Comparison of ENCODE assay signal across 34 cellular contexts in the genomic region with DNA sequence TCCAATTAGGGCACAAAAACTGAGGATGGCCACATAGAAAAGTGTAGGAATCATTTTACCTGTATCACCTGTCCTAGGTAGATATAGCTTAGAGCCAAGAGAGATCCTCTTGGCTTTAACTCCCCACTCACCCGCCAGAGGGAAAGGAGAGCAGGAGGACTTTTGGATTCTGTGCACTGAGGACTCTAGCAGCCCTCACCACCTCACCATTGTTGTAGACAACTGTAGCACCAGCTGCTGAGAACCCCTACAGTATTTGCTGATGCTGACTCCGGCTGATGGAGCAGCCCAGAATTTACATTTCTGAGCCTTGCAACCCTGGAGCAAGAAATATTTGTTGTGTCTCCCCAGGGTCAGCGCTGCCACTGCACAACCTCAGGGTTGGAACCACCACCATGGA.
"Had no signal": no experiment of that assay in that cellular context is flagged by ENCODE, and none has a peak within 500 bp of the region (broad histone marks: within the 10 kb centered on the region; RNA-seq: fewer than 3 reads in every experiment).

No MANE protein-coding gene starts in this region.

- H3K9me3 ChIP-seq: adrenal gland, body of pancreas, breast epithelium had no signal

- H3K27me3 Mint-ChIP-seq: activated CD4-positive, alpha-beta memory T cell treated with anti-CD3 and anti-CD28 coated beads, Interleukin-2, amount 10 ng/mL, durations not matched to agents 7 days and 5 days; activated CD4-positive, alpha-beta T cell treated with anti-CD3 and anti-CD28 coated beads for 36 hours; activated CD4-positive, alpha-beta T cell treated with anti-CD3 and anti-CD28 coated beads, Interleukin-2, amount 10 ng/mL, durations not matched to agents 7 days and 5 days; activated CD8-positive, alpha-beta memory T cell treated with anti-CD3 and anti-CD28 coated beads, Interleukin-2, amount 10 ng/mL, durations not matched to agents 7 days and 5 days; activated naive CD4-positive, alpha-beta T cell treated with anti-CD3 and anti-CD28 coated beads, Interleukin-2, amount 10 ng/mL, durations not matched to agents 7 days and 5 days; activated naive CD4-positive, alpha-beta T cell treated with anti-CD3 and anti-CD28 coated beads, Interleukin-2, amount 50 U/mL, for 24 hours; activated naive CD8-positive, alpha-beta T cell; activated naive CD8-positive, alpha-beta T cell treated with anti-CD3 and anti-CD28 coated beads, Interleukin-2, amount 10 ng/mL, durations not matched to agents 7 days and 5 days; activated T-cell treated with anti-CD3 and anti-CD28 coated beads, Interleukin-2, amount 50 U/mL, for 24 hours had no signal

- H3K9me3 Mint-ChIP-seq: activated naive CD4-positive, alpha-beta T cell treated with anti-CD3 and anti-CD28 coated beads, Interleukin-2, amount 50 U/mL, for 24 hours had no signal

- H3K4me1 Mint-ChIP-seq: activated CD4-positive, alpha-beta memory T cell treated with anti-CD3 and anti-CD28 coated beads, Interleukin-2, amount 10 ng/mL, durations not matched to agents 7 days and 5 days; activated CD4-positive, alpha-beta T cell treated with anti-CD3 and anti-CD28 coated beads for 36 hours; activated CD4-positive, alpha-beta T cell treated with anti-CD3 and anti-CD28 coated beads, Interleukin-2, amount 10 ng/mL, durations not matched to agents 7 days and 5 days; activated CD8-positive, alpha-beta memory T cell treated with anti-CD3 and anti-CD28 coated beads, Interleukin-2, amount 10 ng/mL, durations not matched to agents 7 days and 5 days; activated naive CD4-positive, alpha-beta T cell treated with anti-CD3 and anti-CD28 coated beads, Interleukin-2, amount 10 ng/mL, durations not matched to agents 7 days and 5 days; activated naive CD4-positive, alpha-beta T cell treated with anti-CD3 and anti-CD28 coated beads, Interleukin-2, amount 50 U/mL, for 24 hours; activated naive CD8-positive, alpha-beta T cell treated with anti-CD3 and anti-CD28 coated beads, Interleukin-2, amount 10 ng/mL, durations not matched to agents 7 days and 5 days had no signal

- H3K27me3 ChIP-seq: adrenal gland, body of pancreas, brain microvascular endothelial cell, breast epithelium had no signal

- H3K4me1 ChIP-seq: adrenal gland, body of pancreas, breast epithelium had no signal

- H3K27ac ChIP-seq: adrenal gland, body of pancreas, brain microvascular endothelial cell, breast epithelium, VCaP had no signal

- ATAC-seq: activated CD4-positive, alpha-beta T cell treated with anti-CD3 and anti-CD28 coated beads for 36 hours; activated CD4-positive, CD25-positive, alpha-beta regulatory T cell treated with anti-CD3 and anti-CD28 coated beads, Interleukin-2, amount 50 U/mL, for 24 hours; activated CD8-positive, alpha-beta memory T cell treated with anti-CD3 and anti-CD28 coated beads, Interleukin-2, amount 10 ng/mL, durations not matched to agents 7 days and 5 days; activated CD8-positive, alpha-beta T cell treated with anti-CD3 and anti-CD28 coated beads, Interleukin-2, amount 10 ng/mL, durations not matched to agents 7 days and 5 days; body of pancreas had no signal

- H3K27ac Mint-ChIP-seq: activated CD4-positive, alpha-beta memory T cell treated with anti-CD3 and anti-CD28 coated beads, Interleukin-2, amount 10 ng/mL, durations not matched to agents 7 days and 5 days; activated CD4-positive, alpha-beta T cell treated with anti-CD3 and anti-CD28 coated beads for 36 hours; activated CD4-positive, alpha-beta T cell treated with anti-CD3 and anti-CD28 coated beads, Interleukin-2, amount 10 ng/mL, durations not matched to agents 7 days and 5 days; activated CD8-positive, alpha-beta memory T cell treated with anti-CD3 and anti-CD28 coated beads, Interleukin-2, amount 10 ng/mL, durations not matched to agents 7 days and 5 days; activated CD8-positive, alpha-beta T cell treated with anti-CD3 and anti-CD28 coated beads, Interleukin-2, amount 10 ng/mL, durations not matched to agents 7 days and 5 days; activated naive CD4-positive, alpha-beta T cell treated with anti-CD3 and anti-CD28 coated beads, Interleukin-2, amount 10 ng/mL, durations not matched to agents 7 days and 5 days; activated naive CD4-positive, alpha-beta T cell treated with anti-CD3 and anti-CD28 coated beads, Interleukin-2, amount 50 U/mL, for 24 hours; activated naive CD8-positive, alpha-beta T cell; activated naive CD8-positive, alpha-beta T cell treated with anti-CD3 and anti-CD28 coated beads, Interleukin-2, amount 10 ng/mL, durations not matched to agents 7 days and 5 days; activated T-cell treated with anti-CD3 and anti-CD28 coated beads, Interleukin-2, amount 50 U/mL, for 24 hours; activated T-helper 2 cell treated with anti-CD3 and anti-CD28 coated beads, Interferon-gamma antibody, Interleukin-2, Interleukin-4, amounts not matched to agents 10 μg/mL and 5 μg/mL and 100 μg/mL, durations not matched to agents 14 hours and 24 hours and 36 hours; T-helper 1 cell treated with Interleukin-12 subunit alpha and Interleukin-12 subunit beta and Interleukin-4 antibody, amounts not matched to agents 30 μg/mL and 1 μg/mL, for 36 hours; T-helper 2 cell treated with Interferon-gamma antibody and Interleukin-4, amounts not matched to agents 5 μg/mL and 100 μg/mL, for 36 hours had no signal

- H3K36me3 ChIP-seq: adrenal gland, brain microvascular endothelial cell, breast epithelium had no signal

- DNase-seq: activated CD4-positive, alpha-beta memory T cell treated with anti-CD3 and anti-CD28 coated beads, Interleukin-2, amount 10 ng/mL, durations not matched to agents 7 days and 5 days; activated CD4-positive, alpha-beta T cell treated with anti-CD3 and anti-CD28 coated beads for 1 hour; activated CD4-positive, alpha-beta T cell treated with anti-CD3 and anti-CD28 coated beads for 36 hours; activated CD4-positive, alpha-beta T cell treated with anti-CD3 and anti-CD28 coated beads for 48 hours; activated CD4-positive, alpha-beta T cell treated with anti-CD3 and anti-CD28 coated beads, Interleukin-2, amount 10 ng/mL, durations not matched to agents 7 days and 5 days; activated CD4-positive, alpha-beta T cell treated with anti-CD3 and anti-CD28 coated beads, Interleukin-2, amount 50 U/mL, for 48 hours; activated CD4-positive, CD25-positive, alpha-beta regulatory T cell; activated CD8-positive, alpha-beta memory T cell treated with anti-CD3 and anti-CD28 coated beads for 24 hours; activated CD8-positive, alpha-beta memory T cell treated with anti-CD3 and anti-CD28 coated beads, Interleukin-2, amount 10 ng/mL, durations not matched to agents 7 days and 5 days; activated CD8-positive, alpha-beta memory T cell treated with anti-CD3 and anti-CD28 coated beads, Interleukin-2, amount 50 U/mL, for 48 hours; activated CD8-positive, alpha-beta T cell treated with anti-CD3 and anti-CD28 coated beads, Interleukin-2, amount 10 ng/mL, durations not matched to agents 7 days and 5 days; activated effector memory CD4-positive, alpha-beta T cell treated with Interleukin-2 at 50 U/mL for 16 hours; activated gamma-delta T cell; activated naive CD4-positive, alpha-beta T cell treated with anti-CD3 and anti-CD28 coated beads, Interleukin-2, amount 10 ng/mL, durations not matched to agents 7 days and 5 days; activated naive CD4-positive, alpha-beta T cell treated with Interleukin-2 at 50 U/mL for 16 hours; activated naive CD8-positive, alpha-beta T cell treated with anti-CD3 and anti-CD28 coated beads, Interleukin-2, amount 10 ng/mL, durations not matched to agents 7 days and 5 days; activated T-cell treated with anti-CD3 and anti-CD28 coated beads, Interleukin-2, amount 50 U/mL, for 24 hours; activated T-cell treated with anti-CD3 and anti-CD28 coated beads, Interleukin-2, amount 50 U/mL, for 48 hours; adrenal gland; amniotic stem cell; aorta; body of pancreas; brain microvascular endothelial cell; central memory CD4-positive, alpha-beta T cell; T-helper 2 cell; T-helper 9 cell had no signal

- H3K36me3 Mint-ChIP-seq: activated CD8-positive, alpha-beta memory T cell treated with anti-CD3 and anti-CD28 coated beads, Interleukin-2, amount 10 ng/mL, durations not matched to agents 7 days and 5 days; activated naive CD4-positive, alpha-beta T cell treated with anti-CD3 and anti-CD28 coated beads, Interleukin-2, amount 10 ng/mL, durations not matched to agents 7 days and 5 days; activated naive CD4-positive, alpha-beta T cell treated with anti-CD3 and anti-CD28 coated beads, Interleukin-2, amount 50 U/mL, for 24 hours; activated naive CD8-positive, alpha-beta T cell; activated naive CD8-positive, alpha-beta T cell treated with anti-CD3 and anti-CD28 coated beads, Interleukin-2, amount 10 ng/mL, durations not matched to agents 7 days and 5 days had no signal

- H3K4me3 ChIP-seq: adrenal gland, body of pancreas, breast epithelium had no signal

- H3K4me3 Mint-ChIP-seq: activated CD4-positive, alpha-beta memory T cell treated with anti-CD3 and anti-CD28 coated beads, Interleukin-2, amount 10 ng/mL, durations not matched to agents 7 days and 5 days; activated CD4-positive, alpha-beta T cell treated with anti-CD3 and anti-CD28 coated beads for 36 hours; activated CD4-positive, alpha-beta T cell treated with anti-CD3 and anti-CD28 coated beads, Interleukin-2, amount 10 ng/mL, durations not matched to agents 7 days and 5 days; activated CD8-positive, alpha-beta memory T cell treated with anti-CD3 and anti-CD28 coated beads, Interleukin-2, amount 10 ng/mL, durations not matched to agents 7 days and 5 days; activated CD8-positive, alpha-beta T cell treated with anti-CD3 and anti-CD28 coated beads, Interleukin-2, amount 10 ng/mL, durations not matched to agents 7 days and 5 days; activated naive CD4-positive, alpha-beta T cell treated with anti-CD3 and anti-CD28 coated beads, Interleukin-2, amount 10 ng/mL, durations not matched to agents 7 days and 5 days; activated naive CD4-positive, alpha-beta T cell treated with anti-CD3 and anti-CD28 coated beads, Interleukin-2, amount 50 U/mL, for 24 hours; activated naive CD8-positive, alpha-beta T cell; activated naive CD8-positive, alpha-beta T cell treated with anti-CD3 and anti-CD28 coated beads, Interleukin-2, amount 10 ng/mL, durations not matched to agents 7 days and 5 days; activated T-cell treated with anti-CD3 and anti-CD28 coated beads, Interleukin-2, amount 50 U/mL, for 24 hours; T-helper 1 cell treated with Interleukin-12 subunit alpha and Interleukin-12 subunit beta and Interleukin-4 antibody, amounts not matched to agents 30 μg/mL and 1 μg/mL, for 36 hours; T-helper 2 cell treated with Interferon-gamma antibody and Interleukin-4, amounts not matched to agents 5 μg/mL and 100 μg/mL, for 36 hours had no signal
